8 cellular contexts compared by ENCODE assay signal in the genomic region with DNA sequence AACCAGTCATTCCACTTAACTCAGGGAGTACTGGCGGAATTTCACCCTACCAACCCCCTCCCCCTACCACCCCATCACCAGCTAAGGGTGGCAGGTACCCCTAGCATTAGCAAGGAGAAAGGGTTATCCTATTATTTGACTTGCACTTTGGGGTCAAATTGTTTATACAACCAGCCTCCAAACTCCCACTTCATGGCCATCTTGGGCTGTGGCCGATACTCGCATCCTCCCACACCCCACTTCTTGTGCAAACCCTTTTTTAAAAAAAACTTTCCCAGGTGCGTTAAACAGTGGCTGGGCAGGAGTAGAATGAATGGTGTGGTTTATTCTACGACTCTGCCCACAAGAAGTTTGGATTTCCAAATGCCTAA. TPM values are rescaled to one million over a fixed set of nuclear protein-coding genes. Genes with fewer than 3 reads are reported as not detected.
DNase-seq lines count a peak whose midpoint lies in the region; ATAC-seq and TF ChIP-seq lines count a peak whose summit lies in the region.

No MANE protein-coding gene starts in this region.

- H3K27me3 ChIP-seq in GM23248 (replicated peaks; ENCODE audit: insufficient read depth) (no peaks in the 10 kb centered on the region), SU-DHL-6 (ENCODE audit: low read length) (no peaks in the 10 kb centered on the region), heart right ventricle (no peaks in the 10 kb centered on the region)

- H3F3A ChIP-seq in GM23248 (ENCODE audit: insufficient read depth) (peaks cover 22% of the 10 kb centered on the region), SU-DHL-6 (ENCODE audit: insufficient read depth) (peaks cover 32% of the 10 kb centered on the region)

- H3K36me3 Mint-ChIP-seq in stimulated activated effector memory CD8-positive, alpha-beta T cell treated with anti-CD3 and anti-CD28 coated beads, Interleukin-12 subunit alpha, Interleukin-12 subunit beta, amount 100 ng/mL, for 72 hours: peaks cover 75% of the 10 kb centered on the region

- H3K4me1 ChIP-seq in GM23248 (ENCODE audit: insufficient read depth) (peaks cover 27% of the 10 kb centered on the region), heart right ventricle (peaks cover 10 to 57% (median 35%) of the 10 kb centered on the region in 9 donors)

- no peaks in the 10 kb centered on the region for H3K9me3 Mint-ChIP-seq in stimulated activated effector memory CD8-positive, alpha-beta T cell treated with anti-CD3 and anti-CD28 coated beads, Interleukin-12 subunit alpha, Interleukin-12 subunit beta, amount 100 ng/mL, for 72 hours

- H3K36me3 ChIP-seq in GM23248 (ENCODE audit: low read depth): 0 out of 2 replicates have a peak, but pooled peaks cover 15% of the 10 kb centered on the region
- H3K36me3 ChIP-seq in SU-DHL-6 (ENCODE audit: low read length): no peaks in the 10 kb centered on the region
- H3K36me3 ChIP-seq in heart right ventricle: peaks cover 0 to 58% (median 33%) of the 10 kb centered on the region in 9 donors

- H4K20me1 ChIP-seq in GM23248 (ENCODE audit: insufficient read depth): no peaks in the 10 kb centered on the region
- no peaks in the 10 kb centered on the region; the same call in 1 of the 2 replicates for H4K20me1 ChIP-seq in SU-DHL-6 (ENCODE audit: low read depth, low read length)

- WGBS in GM23248 (ENCODE audit: low coverage in 1 of 2, low lambda C conversion rate in 2 of 2, missing lambda C conversion rate in 2 of 2), 2 experiments: 87 to 91% methylated on average over 5 of the region's 5 CpGs
- WGBS in heart right ventricle, 2 donors: 81 to 85% methylated on average over 5 of the region's 5 CpGs

- H3K9me3 ChIP-seq in GM23248 (ENCODE audit: low read depth) (no peaks in the 10 kb centered on the region), SU-DHL-6 (ENCODE audit: insufficient read depth, low read length) (no peaks in the 10 kb centered on the region), heart right ventricle (no peaks in the 10 kb centered on the region)

- peaks cover 60% of the 10 kb centered on the region for H3K4me1 Mint-ChIP-seq in stimulated activated effector memory CD8-positive, alpha-beta T cell treated with anti-CD3 and anti-CD28 coated beads, Interleukin-12 subunit alpha, Interleukin-12 subunit beta, amount 100 ng/mL, for 72 hours

- peak overlapping the region; percentile 91 for H3K4me3 Mint-ChIP-seq in stimulated activated effector memory CD8-positive, alpha-beta T cell treated with anti-CD3 and anti-CD28 coated beads, Interleukin-12 subunit alpha, Interleukin-12 subunit beta, amount 100 ng/mL, for 72 hours

- peak overlapping the region; percentile 62 for H3K27ac ChIP-seq in GM23248
- peak overlapping the region; percentile 72 for H3K27ac ChIP-seq in SU-DHL-6 (ENCODE audit: low read depth, low read length)
- peak overlapping the region; percentile 59 to 96 (median 88) for H3K27ac ChIP-seq in heart right ventricle

- peak overlapping the region; percentile 98 for H3K27ac Mint-ChIP-seq in stimulated activated effector memory CD8-positive, alpha-beta T cell treated with anti-CD3 and anti-CD28 coated beads, Interleukin-12 subunit alpha, Interleukin-12 subunit beta, amount 100 ng/mL, for 72 hours

- TF ChIP-seq CTCF in SU-DHL-6 (IDR thresholded peaks at IDR 0.05; ENCODE audit: insufficient read depth, low read length, poor library complexity, severe bottlenecking) (no peak), heart right ventricle (IDR thresholded peaks at IDR 0.05) (no peak)

- H3K79me2 ChIP-seq in GM23248 (ENCODE audit: insufficient read depth) (peaks cover 77% of the 10 kb centered on the region), SU-DHL-6 (ENCODE audit: insufficient read depth, low read length) (peaks cover 30% of the 10 kb centered on the region)

- H2AFZ ChIP-seq in GM23248: peak overlapping the region; percentile 58; the same call in 1 of the 2 replicates
- peak overlapping the region; percentile 9 for H2AFZ ChIP-seq in SU-DHL-6 (ENCODE audit: low read depth, low read length, severe bottlenecking)

- DNase-seq in GM23248 (no peak), heart right ventricle (no peak)
- no peak for DNase-seq in stimulated activated effector memory CD8-positive, alpha-beta T cell treated with anti-CD3 and anti-CD28 coated beads, Interleukin-12 subunit alpha, Interleukin-12 subunit beta, amount 100 ng/mL, for 72 hours (ENCODE audit: low spot score in 2 of 2)
- no peak for DNase-seq in activated CD4-positive, CD25-positive, alpha-beta regulatory T cell (lab: John Stamatoyannopoulos, UW)

- H3K9ac ChIP-seq in GM23248 (peak overlapping the region; percentile 40; the same call in 1 of the 2 replicates), SU-DHL-6 (ENCODE audit: low read length) (peak overlapping the region; percentile 24; the same call in 1 of the 2 replicates)

- ATAC-seq in heart right ventricle: peak in 2 of 8 donors; percentile 0 to 2
- peak; percentile 27 for ATAC-seq in stimulated activated effector memory CD8-positive, alpha-beta T cell treated with anti-CD3 and anti-CD28 coated beads, Interleukin-12 subunit alpha, Interleukin-12 subunit beta, amount 100 ng/mL, for 72 hours
- ATAC-seq in GM18868 (IDR thresholded peaks at IDR 0.05; ENCODE audit: unreplicated experiment): no peak
- no peak for ATAC-seq in GM18858 (IDR thresholded peaks at IDR 0.05; ENCODE audit: unreplicated experiment)
- no peak for ATAC-seq in HG03469 (IDR thresholded peaks at IDR 0.05; ENCODE audit: unreplicated experiment)

- intact Hi-C loops in heart right ventricle (cut with DNase I): loop anchor here in 3 of 10 donors (1.0 to 10.0 kb wide), 3 partner anchors 15 to 237 kb away; partner anchors contain the start of genes PRCC (in 2 of the 3) and MEF2D (in 1 of the 3)

- in situ Hi-C loops in GM23248 (cut with MboI): no loop called here

- H3K4me2 ChIP-seq in GM23248 (ENCODE audit: unreplicated experiment) (peak overlapping the region; percentile 68), SU-DHL-6 (ENCODE audit: low read depth, low read length, poor library complexity, severe bottlenecking) (peak overlapping the region; percentile 96)

- H3K9me2 ChIP-seq in GM23248 (ENCODE audit: insufficient read depth) (no peaks in the 10 kb centered on the region), SU-DHL-6 (replicated peaks; ENCODE audit: insufficient read depth, low read length) (no peaks in the 10 kb centered on the region)

- H3K4me3 ChIP-seq in GM23248 (peak overlapping the region; percentile 42), SU-DHL-6 (ENCODE audit: insufficient read depth, low read length, poor library complexity, severe bottlenecking) (peak overlapping the region; percentile 30), heart right ventricle (peak overlapping the region in 8 of 10 donors; percentile 9 to 87 (median 74))

RNA-seq across cellular contexts. Expression of gene MRPL24, which starts 0.7 kb away (rescaled TPM):
- 49.2 and 55.7 TPM in 2 replicates for total RNA-seq in GM23248 (2014; rRNA removed; shearing (Covaris generic))
- polyA plus RNA-seq in GM23248 (2016; fragmentation: Nextera tagmentation; extraction: Ambion mirVana) (91.4 and 93.7 TPM in 2 replicates), heart right ventricle (100 to 1,000 TPM; 157 to 250 TPM)
- 100 to 1,000 TPM in 2 of 10 donors, 10 to 100 TPM in 8; 70.3 to 105 (median 86.7) TPM for total RNA-seq in heart right ventricle

RNA-seq across cellular contexts. Expression of gene HDGF, which starts 9.9 kb away (rescaled TPM):
- total RNA-seq in GM23248 (2014; rRNA removed; shearing (Covaris generic)): 184 and 185 TPM in 2 replicates
- 95.4 and 131 TPM in 2 replicates for polyA plus RNA-seq in GM23248 (2016; fragmentation: Nextera tagmentation; extraction: Ambion mirVana)
- total RNA-seq in heart right ventricle: 100 to 1,000 TPM; 135 to 202 (median 148) TPM
- 100 to 1,000 TPM in 1 of 2 donors, 10 to 100 TPM in 1; 69.8 to 126 TPM for polyA plus RNA-seq in heart right ventricle

RNA-seq across cellular contexts. Expression of gene ISG20L2, which starts 13.0 kb away (rescaled TPM):
- total RNA-seq in GM23248 (2014; rRNA removed; shearing (Covaris generic)): 10.4 TPM in 2 replicates
- polyA plus RNA-seq in GM23248 (2016; fragmentation: Nextera tagmentation; extraction: Ambion mirVana) (17.8 and 21.5 TPM in 2 replicates), heart right ventricle (10 to 100 TPM in 1 of 2 donors, 1 to 10 TPM in 1; 5.7 to 11.3 TPM)
- total RNA-seq in heart right ventricle: 10 to 100 TPM; 10.5 to 17.5 (median 15.2) TPM

RNA-seq across cellular contexts. Expression of gene METTL25B, which starts 13.3 kb away (rescaled TPM):
- total RNA-seq in GM23248 (2014; rRNA removed; shearing (Covaris generic)): 4.5 and 5.6 TPM in 2 replicates
- polyA plus RNA-seq in GM23248 (2016; fragmentation: Nextera tagmentation; extraction: Ambion mirVana) (7.4 and 10.1 TPM in 2 replicates), heart right ventricle (10 to 100 TPM; 17.0 to 45.2 TPM)
- 10 to 100 TPM; 12.8 to 18.8 (median 15.2) TPM for total RNA-seq in heart right ventricle

RNA-seq across cellular contexts. Expression of gene PRCC, which starts 25.7 kb away (rescaled TPM):
- total RNA-seq in GM23248 (2014; rRNA removed; shearing (Covaris generic)): 32.4 and 43.6 TPM in 2 replicates
- polyA plus RNA-seq in GM23248 (2016; fragmentation: Nextera tagmentation; extraction: Ambion mirVana) (57.0 and 62.4 TPM in 2 replicates), heart right ventricle (10 to 100 TPM; 40.6 to 53.4 TPM)
- total RNA-seq in heart right ventricle: 10 to 100 TPM; 32.1 to 56.9 (median 44.2) TPM
